ENCODE assay signal across 17 cellular contexts in genomic region chr4:7557447-7557846, GRCh38.
DNase-seq lines count a peak whose midpoint lies in the region; ATAC-seq and TF ChIP-seq lines count a peak whose summit lies in the region.
"Had no signal": no experiment of that assay in that cellular context is flagged by ENCODE, and none has a peak within 500 bp of the region (broad histone marks: within the 10 kb centered on the region; RNA-seq: fewer than 3 reads in every experiment).

No MANE protein-coding gene starts in this region.

- DNase-seq in A172 (ENCODE audit: low spot score), result peak; percentile 95
- DNase-seq in HFFc6, result peak; percentile 96
- DNase-seq in adipocyte (ENCODE audit: low read depth), result peak; percentile 79
- DNase-seq in foreskin keratinocyte, result peak; percentile 83 to 92
- no peak for DNase-seq in activated naive CD4-positive, alpha-beta T cell treated with anti-CD3 and anti-CD28 coated beads, Interleukin-2, amount 50 U/mL, for 16 hours
- no peak for DNase-seq in natural killer cell
- DNase-seq: ACHN; DMS79; effector CD8-positive, alpha-beta T cell; heart left ventricle; NCI-H1092; NCI-H510A; SHP77 had no signal

- H3K4me1 Mint-ChIP-seq in HFFc6 (ENCODE audit: low read depth) (peaks cover 17% of the 10 kb centered on the region), natural killer cell (no peaks in the 10 kb centered on the region)

- H3K27ac ChIP-seq in foreskin keratinocyte, result no peak overlapping the region
- H3K27ac ChIP-seq: heart left ventricle had no signal

- ATAC-seq in foreskin keratinocyte (peak; percentile 91), GM18907 (IDR thresholded peaks at IDR 0.05; ENCODE audit: unreplicated experiment) (no peak), natural killer cell (no peak)
- no peak for ATAC-seq in activated CD4-positive, CD25-positive, alpha-beta regulatory T cell treated with anti-CD3 and anti-CD28 coated beads, Interleukin-2, amount 50 U/mL, for 24 hours
- ATAC-seq: HCT116, heart left ventricle had no signal

- H3K27me3 Mint-ChIP-seq in HFFc6 (ENCODE audit: insufficient read depth) (peaks cover 9% of the 10 kb centered on the region), natural killer cell (ENCODE audit: low read depth in 2 of 2) (peaks cover 5 to 6% of the 10 kb centered on the region in 2 donors)

- intact Hi-C loops in natural killer cell (cut with micrococcal nuclease), result no loop called here

- H3K27me3 ChIP-seq in adipocyte (replicated peaks; ENCODE audit: control insufficient read depth, insufficient read depth, low read length) (no peaks in the 10 kb centered on the region), foreskin keratinocyte (no peaks in the 10 kb centered on the region)
- H3K27me3 ChIP-seq: heart left ventricle had no signal

- H3K9me3 Mint-ChIP-seq in HFFc6 (peaks cover 41% of the 10 kb centered on the region), natural killer cell (peaks cover 11 to 20% of the 10 kb centered on the region in 2 donors)

- H3K4me3 Mint-ChIP-seq in HFFc6 (peak overlapping the region; percentile 14; the same call in 1 of the 2 replicates), natural killer cell (no peak overlapping the region)
- H3K4me3 Mint-ChIP-seq: type B pancreatic cell had no signal

- no peak overlapping the region for H3K4me3 ChIP-seq in adipocyte (ENCODE audit: low read length)
- H3K4me3 ChIP-seq: heart left ventricle had no signal

- peaks cover 24% of the 10 kb centered on the region for H3K9me3 ChIP-seq in adipocyte (ENCODE audit: control insufficient read depth, low read length)

- TF ChIP-seq CTCF in HFFc6 (IDR thresholded peaks at IDR 0.05) (no peak), foreskin keratinocyte (conservative IDR thresholded peaks at IDR 0.05) (no peak), natural killer cell (IDR thresholded peaks at IDR 0.05) (no peak)

- no peaks in the 10 kb centered on the region for H3K36me3 ChIP-seq in adipocyte (ENCODE audit: control insufficient read depth, insufficient read depth, low read length, severe bottlenecking)
- H3K36me3 ChIP-seq: heart left ventricle had no signal

- H3K36me3 Mint-ChIP-seq in HFFc6 (ENCODE audit: low read depth) (peaks cover 27% of the 10 kb centered on the region), natural killer cell (peaks cover 19% of the 10 kb centered on the region)

- H3K9ac ChIP-seq in adipocyte (ENCODE audit: low read length), result no peak overlapping the region

- H3K4me1 ChIP-seq in adipocyte (ENCODE audit: control insufficient read depth, insufficient read depth, low read length) (peaks cover 4% of the 10 kb centered on the region), foreskin keratinocyte (peaks cover 5% of the 10 kb centered on the region)
- H3K4me1 ChIP-seq: heart left ventricle had no signal

- H3K27ac Mint-ChIP-seq in HFFc6, result peak overlapping the region; percentile 85
- H3K27ac Mint-ChIP-seq in natural killer cell, result no peak overlapping the region
- H3K27ac Mint-ChIP-seq: type B pancreatic cell had no signal

Comparison
In these comparisons a context has a peak if more than half of its experiments do, and no peak if none do; other contexts are left out.
1. DNase-seq: peak in A172 (single experiment), HFFc6 (single experiment), adipocyte (single experiment) and foreskin keratinocyte (2 of 2); none in activated naive CD4-positive, alpha-beta T cell treated with anti-CD3 and anti-CD28 coated beads, Interleukin-2, amount 50 U/mL, for 16 hours (single experiment) and natural killer cell (single experiment).